ENCODE assay signal across 15 cellular contexts in the genomic region with DNA sequence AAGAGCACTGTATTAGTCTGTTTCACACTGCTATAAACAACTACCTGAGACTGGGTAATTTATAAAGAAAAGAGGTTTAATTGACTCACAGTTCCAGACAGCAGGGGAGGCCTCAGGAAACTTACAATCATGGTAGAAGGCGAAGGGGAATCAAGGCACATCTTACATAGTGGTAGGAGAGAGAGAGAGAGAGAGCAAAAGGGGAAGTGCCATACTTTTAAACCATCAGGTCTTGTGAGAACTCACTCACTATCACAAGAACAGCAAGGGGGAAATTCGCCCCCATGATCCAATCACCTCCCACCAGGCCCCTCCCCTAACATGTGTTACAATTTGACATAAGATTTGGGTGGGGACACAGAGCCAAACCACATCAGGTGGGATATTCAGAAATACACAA. TPM values are rescaled to one million over a fixed set of nuclear protein-coding genes. Genes with fewer than 3 reads are reported as not detected.
"Had no signal": no experiment of that assay in that cellular context is flagged by ENCODE, and none has a peak within 500 bp of the region (broad histone marks: within the 10 kb centered on the region; RNA-seq: fewer than 3 reads in every experiment).

No MANE protein-coding gene starts in this region.

RNA-seq across cellular contexts. Expression of gene CPN1, which starts 43.7 kb away (rescaled TPM):
- total RNA-seq: activated B cell treated with CpG ODN at 0.5 μM for 24 hours; activated CD4-positive, alpha-beta memory T cell treated with anti-CD3 and anti-CD28 coated beads for 36 hours; activated CD4-positive, alpha-beta T cell treated with anti-CD3 and anti-CD28 coated beads, Interleukin-2, amount 10 ng/mL, durations not matched to agents 24 days and 14 days; activated CD8-positive, alpha-beta memory T cell treated with anti-CD3 and anti-CD28 coated beads for 36 hours; activated CD8-positive, alpha-beta T cell treated with anti-CD3 and anti-CD28 coated beads for 36 hours; activated naive CD8-positive, alpha-beta T cell treated with anti-CD3 and anti-CD28 coated beads, Interleukin-2, amount 10 ng/mL, durations not matched to agents 7 days and 5 days; activated T-cell treated with anti-CD3 and anti-CD28 coated beads, Interleukin-2, amount 50 U/mL, for 4 hours; activated T-helper 2 cell treated with anti-CD3 and anti-CD28 coated beads, Interferon-gamma antibody, Interleukin-2, Interleukin-4, amounts not matched to agents 10 μg/mL and 5 μg/mL and 100 μg/mL, durations not matched to agents 14 hours and 24 hours and 36 hours; ascending aorta; bronchial epithelial cell; cardiac muscle cell; chondrocyte; colonic mucosa; T-helper 2 cell treated with Interferon-gamma antibody and Interleukin-4, amounts not matched to agents 100 ng/mL and 5 ng/mL, for 36 hours had no signal
- polyA plus RNA-seq: adipose tissue, cardiac muscle cell had no signal
